ENCODE assay signal across 8 cellular contexts in genomic region chr22:30705710-30706651, GRCh38. TPM values are rescaled to one million over a fixed set of nuclear protein-coding genes. Genes with fewer than 3 reads are reported as not detected.
A peak's percentile ranks its signal among the peaks of the same experiment; 100 is the strongest.
DNase-seq lines count a peak whose midpoint lies in the region; TF ChIP-seq lines count a peak whose summit lies in the region.

No MANE protein-coding gene starts in this region.

- peaks cover 4% of the 10 kb centered on the region for H3K9me3 Mint-ChIP-seq in progenitor cell of endocrine pancreas (ENCODE audit: low read depth)

- peaks cover 2% of the 10 kb centered on the region for H3K36me3 Mint-ChIP-seq in progenitor cell of endocrine pancreas (ENCODE audit: insufficient read depth)

- H3K4me1 Mint-ChIP-seq in progenitor cell of endocrine pancreas (ENCODE audit: low read depth): peaks cover 15% of the 10 kb centered on the region

- TF ChIP-seq CTCF in progenitor cell of endocrine pancreas (IDR thresholded peaks at IDR 0.05; ENCODE audit: unreplicated experiment): no peak

- H3K27ac Mint-ChIP-seq in progenitor cell of endocrine pancreas: peak overlapping the region; percentile 1

- H3K27me3 Mint-ChIP-seq in progenitor cell of endocrine pancreas: no peaks in the 10 kb centered on the region

- no peak overlapping the region for H3K4me3 Mint-ChIP-seq in progenitor cell of endocrine pancreas (ENCODE audit: low read depth)

- DNase-seq in stimulated activated CD4-positive, alpha-beta T cell treated with anti-CD3 and anti-CD28 coated beads, Interleukin-1b, Interleukin-23, amount 100 ng/mL, for 48 hours: peak; percentile 37
- DNase-seq in stimulated activated CD4-positive, alpha-beta T cell treated with anti-CD3 and anti-CD28 coated beads, Interleukin-4, amount 100 ng/mL, for 1 hour: no peak
- peak; percentile 20 for DNase-seq in HS-27A (ENCODE audit: low read depth)
- peak; percentile 36 to 40 for DNase-seq in activated T-cell treated with anti-CD3 and anti-CD28 coated beads, Interleukin-2, amount 50 U/mL, for 48 hours
- no peak for DNase-seq in progenitor cell of endocrine pancreas (ENCODE audit: low spot score, unreplicated experiment)
- no peak for DNase-seq in kidney tubule cell (ENCODE audit: low spot score)
- DNase-seq in NCI-H748 treated with DMSO at 0.1 percent for 48 hours (lab: John Stamatoyannopoulos, UW): no peak
- no peak for DNase-seq in COLO829 (ENCODE audit: low spot score)

RNA-seq across cellular contexts. Expression of gene OSBP2, which starts 11.3 kb away (rescaled TPM):
- 8.3 and 9.5 TPM in 2 replicates for total RNA-seq in progenitor cell of endocrine pancreas

RNA-seq across cellular contexts. Expression of gene DUSP18, which starts 38.3 kb away (rescaled TPM):
- 11.2 and 11.6 TPM in 2 replicates for total RNA-seq in progenitor cell of endocrine pancreas

Comparison
In these comparisons a context has a peak if more than half of its experiments do, and no peak if none do; other contexts are left out.
1. DNase-seq: peak in stimulated activated CD4-positive, alpha-beta T cell treated with anti-CD3 and anti-CD28 coated beads, Interleukin-1b, Interleukin-23, amount 100 ng/mL, for 48 hours (single experiment), HS-27A (single experiment) and activated T-cell treated with anti-CD3 and anti-CD28 coated beads, Interleukin-2, amount 50 U/mL, for 48 hours (2 of 2); none in stimulated activated CD4-positive, alpha-beta T cell treated with anti-CD3 and anti-CD28 coated beads, Interleukin-4, amount 100 ng/mL, for 1 hour (single experiment), progenitor cell of endocrine pancreas (single experiment), kidney tubule cell (single experiment), NCI-H748 treated with DMSO at 0.1 percent for 48 hours (single experiment) and COLO829 (single experiment).